1 cellular context compared by ENCODE assay signal in the genomic region with DNA sequence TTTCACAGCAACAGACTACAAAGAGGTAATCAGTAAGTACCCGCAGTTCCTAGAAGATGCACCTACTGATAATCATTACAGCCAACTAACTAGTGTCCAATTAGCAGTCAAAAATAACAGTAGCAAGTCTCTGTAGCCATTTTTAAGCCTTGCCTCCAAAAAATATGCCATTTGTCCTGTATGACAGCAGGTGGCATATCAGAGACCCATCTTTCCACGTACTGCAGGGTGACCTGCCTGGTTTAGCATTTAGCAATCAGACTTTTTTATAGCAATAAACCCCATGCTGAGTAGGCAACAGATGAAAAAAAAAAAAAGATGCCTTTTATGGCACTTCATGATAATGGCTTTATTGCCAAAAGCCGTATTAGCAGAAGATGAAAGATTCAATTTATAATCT.
TF ChIP-seq lines count a peak whose summit lies in the region.

No MANE protein-coding gene starts in this region.

TF ChIP-seq in HEK293, 187 proteins besides CTCF, POLR2A, EP300 and RAD21 (continued from another document):
- TF ChIP-seq, protein P1, sequence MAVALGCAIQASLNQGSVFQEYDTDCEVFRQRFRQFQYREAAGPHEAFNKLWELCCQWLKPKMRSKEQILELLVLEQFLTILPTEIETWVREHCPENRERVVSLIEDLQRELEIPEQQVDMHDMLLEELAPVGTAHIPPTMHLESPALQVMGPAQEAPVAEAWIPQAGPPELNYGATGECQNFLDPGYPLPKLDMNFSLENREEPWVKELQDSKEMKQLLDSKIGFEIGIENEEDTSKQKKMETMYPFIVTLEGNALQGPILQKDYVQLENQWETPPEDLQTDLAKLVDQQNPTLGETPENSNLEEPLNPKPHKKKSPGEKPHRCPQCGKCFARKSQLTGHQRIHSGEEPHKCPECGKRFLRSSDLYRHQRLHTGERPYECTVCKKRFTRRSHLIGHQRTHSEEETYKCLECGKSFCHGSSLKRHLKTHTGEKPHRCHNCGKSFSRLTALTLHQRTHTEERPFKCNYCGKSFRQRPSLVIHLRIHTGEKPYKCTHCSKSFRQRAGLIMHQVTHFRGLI (tag by site-specific recombination; IDR thresholded peaks at IDR 0.05): no peak
- no peak for TF ChIP-seq OVOL3 (tag by site-specific recombination; IDR thresholded peaks at IDR 0.05)
- peak; percentile 44; the same call in 1 of the 2 replicates for TF ChIP-seq FEZF1 (tag by site-specific recombination; IDR thresholded peaks at IDR 0.05)
- no peak for TF ChIP-seq SALL2 (tag by site-specific recombination; IDR thresholded peaks at IDR 0.05; ENCODE audit: borderline replicate concordance)
- no peak for TF ChIP-seq ZNF670 (tag by site-specific recombination; IDR thresholded peaks at IDR 0.05; ENCODE audit: low read depth)
- TF ChIP-seq ZNF423 (tag by site-specific recombination; IDR thresholded peaks at IDR 0.05): no peak
- no peak for TF ChIP-seq KLF7 (tag by site-specific recombination; IDR thresholded peaks at IDR 0.05; ENCODE audit: borderline replicate concordance)
- TF ChIP-seq ZIC2 (tag by site-specific recombination; IDR thresholded peaks at IDR 0.05): no peak
- TF ChIP-seq ZNF239 (tag by site-specific recombination; IDR thresholded peaks at IDR 0.05): no peak
